In the genomic region with DNA sequence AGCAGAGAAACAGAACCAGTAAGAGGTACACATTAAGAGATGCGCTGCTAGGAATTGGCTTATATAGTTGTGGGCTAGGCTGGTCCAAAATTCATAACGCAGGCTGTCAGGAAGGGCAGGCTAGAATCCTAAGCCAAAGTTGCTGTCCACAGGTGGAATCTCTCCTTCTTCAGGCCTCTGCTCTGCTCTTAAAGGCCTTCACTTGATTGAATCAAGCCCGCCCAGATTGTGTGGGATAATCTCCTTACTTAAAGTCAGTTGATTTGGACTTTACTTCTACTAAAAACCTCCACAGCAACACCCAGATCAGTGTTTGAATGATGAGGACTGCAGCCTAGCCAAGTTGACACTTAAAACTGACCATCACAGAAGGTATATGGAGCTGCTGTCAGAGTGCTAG, we compare ENCODE assay signal across 12 cellular contexts.
"Had no signal": no experiment of that assay in that cellular context is flagged by ENCODE, and none has a peak within 500 bp of the region (broad histone marks: within the 10 kb centered on the region; RNA-seq: fewer than 3 reads in every experiment).

No MANE protein-coding gene starts in this region.

- H3K4me3 Mint-ChIP-seq: activated B cell treated with CpG ODN at 0.5 μM for 24 hours; activated T-helper 17 cell treated with anti-CD3 and anti-CD28 coated beads, Interleukin-2, amount 50 U/mL, for 72 hours; natural killer cell; T-helper 17 cell had no signal

- H3K27me3 Mint-ChIP-seq: activated T-helper 17 cell treated with anti-CD3 and anti-CD28 coated beads, Interleukin-2, amount 50 U/mL, for 72 hours; T-helper 17 cell had no signal

- H3K4me1 Mint-ChIP-seq: activated T-helper 17 cell treated with anti-CD3 and anti-CD28 coated beads, Interleukin-2, amount 50 U/mL, for 72 hours; natural killer cell had no signal

- H3K27ac Mint-ChIP-seq: activated B cell treated with CpG ODN at 0.5 μM for 24 hours; activated T-helper 17 cell treated with anti-CD3 and anti-CD28 coated beads, Interleukin-2, amount 50 U/mL, for 72 hours; natural killer cell; T-helper 17 cell had no signal

- H3K36me3 Mint-ChIP-seq: natural killer cell had no signal

- H3K9me3 ChIP-seq: esophagus squamous epithelium, stomach, thyroid gland had no signal

- DNase-seq: activated B cell treated with CpG ODN at 0.5 μM for 24 hours; activated CD4-positive, alpha-beta T cell treated with anti-CD3 and anti-CD28 coated beads for 48 hours; activated naive CD4-positive, alpha-beta T cell treated with Interleukin-2 at 50 U/mL for 16 hours; esophagus squamous epithelium; mammary epithelial cell; natural killer cell; occipital lobe; stimulated activated CD4-positive, alpha-beta T cell treated with anti-CD3 and anti-CD28 coated beads, Interleukin-4, amount 100 ng/mL, for 4 hours; stomach; T-helper 17 cell; thyroid gland had no signal

- H3K27me3 ChIP-seq: stomach, thyroid gland had no signal

- H3K4me3 ChIP-seq: esophagus squamous epithelium, stomach, thyroid gland had no signal

- H3K36me3 ChIP-seq: esophagus squamous epithelium, stomach, thyroid gland had no signal

- H3K9me3 Mint-ChIP-seq: activated B cell treated with CpG ODN at 0.5 μM for 24 hours; activated T-helper 17 cell treated with anti-CD3 and anti-CD28 coated beads, Interleukin-2, amount 50 U/mL, for 72 hours; natural killer cell had no signal
